In genomic region chr2:41872646-41873045, GRCh38 we compare ENCODE assay signal across 23 cellular contexts.
DNase-seq lines count a peak whose midpoint lies in the region; ATAC-seq, FAIRE-seq and TF ChIP-seq lines count a peak whose summit lies in the region.
"Had no signal": no experiment of that assay in that cellular context is flagged by ENCODE, and none has a peak within 500 bp of the region (broad histone marks: within the 10 kb centered on the region; RNA-seq: fewer than 3 reads in every experiment).

No MANE protein-coding gene starts in this region.

- TF ChIP-seq POLR2A in HepG2 (IDR thresholded peaks at IDR 0.05; ENCODE audit: insufficient read depth in 1 of 2, low read depth in 2 of 2, low read length in 2 of 2) (no peak), right lobe of liver (IDR thresholded peaks at IDR 0.05) (no peak)

- DNase-seq in HepG2 (ENCODE audit: low spot score) (peak; percentile 32), right lobe of liver (no peak), UCSD-AML1 (lab: John Stamatoyannopoulos, UW; ENCODE audit: unreplicated experiment) (peak; percentile 17), glomerular visceral epithelial cell (ENCODE audit: extremely low spot score) (peak; percentile 40), NCI-H1417 (lab: John Stamatoyannopoulos, UW) (no peak), osteoblast (ENCODE audit: insufficient read length, low spot score, missing footprints) (no peak), right atrium auricular region (ENCODE audit: low spot score) (no peak)
- no peak for DNase-seq in stimulated activated CD4-positive, alpha-beta T cell treated with anti-CD3 and anti-CD28 coated beads, Interleukin-15, amount 100 ng/mL, for 24 hours
- DNase-seq: 8988T; activated CD4-positive, alpha-beta T cell treated with anti-CD3 and anti-CD28 coated beads, Interleukin-2, amount 10 ng/mL, durations not matched to agents 7 days and 5 days; activated naive CD4-positive, alpha-beta T cell treated with anti-CD3 and anti-CD28 coated beads, Interleukin-2, amount 10 ng/mL, durations not matched to agents 7 days and 5 days; activated T-cell treated with anti-CD3 and anti-CD28 coated beads for 4 hours; CD8-positive, alpha-beta memory T cell; HCEC 1CT; left colon; NCI-H2029 treated with DMSO at 0.1 percent for 48 hours; nucleus accumbens; stimulated activated naive B cell treated with anti-CD40 and anti-IgM and Interleukin-4, amounts not matched to agents 10 μg/mL and 1 μg/mL and 100 μg/mL, for 72 hours had no signal

- peak overlapping the region; percentile 19; the same call in 1 of the 2 replicates for H3K4me2 ChIP-seq in HepG2 (ENCODE audit: low read depth, low read length)
- no peak overlapping the region for H3K4me2 ChIP-seq in osteoblast (ENCODE audit: insufficient read depth, low read length)
- H3K4me2 ChIP-seq: smooth muscle cell had no signal

- H3K79me2 ChIP-seq in HepG2 (ENCODE audit: insufficient read depth, low read length) (no peaks in the 10 kb centered on the region), osteoblast (ENCODE audit: insufficient read depth, low read length) (no peaks in the 10 kb centered on the region)

- FAIRE-seq in HepG2 (lab: Jason Lieb, UNC) = peak; percentile 4
- FAIRE-seq: GM12892, HTR-8/SVneo had no signal

- TF ChIP-seq RAD21 in HepG2 (CRISPR knock-in tag; IDR thresholded peaks at IDR 0.05) = no peak

- ATAC-seq in HepG2 (no peak), right lobe of liver (no peak)
- ATAC-seq: left colon; stimulated activated naive B cell treated with anti-CD40 and anti-IgM and Interleukin-4, amounts not matched to agents 10 μg/mL and 1 μg/mL and 100 μg/mL, for 72 hours had no signal

- intact Hi-C loops in HepG2 (cut with micrococcal nuclease; ENCODE audit: unreplicated experiment) (no loop called here), right lobe of liver (cut with DNase I) (loop anchor here in 1 of 2 donors (5.0 kb wide), 1 partner anchor 215 kb away; no protein-coding TSS in a partner anchor)

- TF ChIP-seq CTCF in HepG2 (CRISPR knock-in tag; IDR thresholded peaks at IDR 0.05) (no peak), right lobe of liver (IDR thresholded peaks at IDR 0.05) (no peak), osteoblast (IDR thresholded peaks at IDR 0.05; ENCODE audit: extremely low read depth, low read depth, low read length) (no peak), right atrium auricular region (IDR thresholded peaks at IDR 0.05) (no peak)

- H3K27ac ChIP-seq in HepG2 (ENCODE audit: extremely low read length, insufficient read depth, low read length) (no peak overlapping the region), right lobe of liver (no peak overlapping the region), osteoblast (ENCODE audit: low read depth, low read length) (no peak overlapping the region), right atrium auricular region (no peak overlapping the region)
- H3K27ac ChIP-seq: breast epithelium, tibial nerve had no signal

- WGBS in HepG2 (ENCODE audit: low lambda C conversion rate) = 9% methylated on average over 3 of the region's 3 CpGs
- WGBS in right lobe of liver (ENCODE audit: insufficient coverage, low coverage, low lambda C conversion rate, missing lambda C conversion rate) = 71% methylated on average over 3 of the region's 3 CpGs

- no TSS peak for BruUV-seq in HepG2 (replicated peaks; lab: Mats Ljungman, UMichigan)

- H3K9me3 ChIP-seq in HepG2 (ENCODE audit: low read length) (no peaks in the 10 kb centered on the region), right lobe of liver (no peaks in the 10 kb centered on the region), osteoblast (ENCODE audit: low read depth, low read length) (no peaks in the 10 kb centered on the region), right atrium auricular region (no peaks in the 10 kb centered on the region)
- H3K9me3 ChIP-seq: breast epithelium, tibial nerve had no signal

- no peaks in the 10 kb centered on the region for H4K20me1 ChIP-seq in HepG2 (ENCODE audit: insufficient read depth, low read length)
- H4K20me1 ChIP-seq in osteoblast (ENCODE audit: insufficient read depth, low read length) = no peaks in the 10 kb centered on the region

- no peak overlapping the region for H3K9ac ChIP-seq in HepG2 (ENCODE audit: insufficient read depth, low read depth, low read length)

- H3K36me3 ChIP-seq in HepG2 (replicated peaks in 1 of 2; ENCODE audit: control insufficient read depth in 1 of 2, insufficient read depth in 2 of 2, low read length in 2 of 2) (no peaks in the 10 kb centered on the region), right lobe of liver (no peaks in the 10 kb centered on the region), osteoblast (ENCODE audit: insufficient read depth, low read length) (no peaks in the 10 kb centered on the region), right atrium auricular region (no peaks in the 10 kb centered on the region)
- H3K36me3 ChIP-seq: breast epithelium, tibial nerve had no signal

- in situ Hi-C loops in HepG2 (cut with HindIII; ENCODE audit: extremely low pct_ligation_motif_present, low pct_unique_long_range_greater_than_20kb) = loop anchor here (5.0 to 25.0 kb wide), 4 partner anchors 210 to 790 kb away; partner anchors contain the start of gene COX7A2L

- H3K27me3 ChIP-seq in HepG2 (ENCODE audit: control insufficient read depth in 1 of 2, insufficient read depth in 2 of 2, low read length in 2 of 2) = peaks cover 1 to 22% of the 10 kb centered on the region in 2 experiments; a peak in 3 of 5 replicates
- H3K27me3 ChIP-seq in right lobe of liver = no peaks in the 10 kb centered on the region
- peaks cover 3% of the 10 kb centered on the region for H3K27me3 ChIP-seq in osteoblast (ENCODE audit: insufficient read depth, low read length)
- H3K27me3 ChIP-seq in right atrium auricular region = no peaks in the 10 kb centered on the region
- H3K27me3 ChIP-seq: breast epithelium, tibial nerve had no signal

- no peak overlapping the region for H3K4me3 ChIP-seq in HepG2 (replicated peaks in 1 of 3; ENCODE audit: insufficient read depth in 1 of 3, low read depth in 2 of 3, low read length in 3 of 3)
- no peak overlapping the region for H3K4me3 ChIP-seq in right lobe of liver
- no peak overlapping the region for H3K4me3 ChIP-seq in osteoblast (ENCODE audit: insufficient read depth, low read length)
- H3K4me3 ChIP-seq in right atrium auricular region = no peak overlapping the region
- H3K4me3 ChIP-seq: breast epithelium, smooth muscle cell, tibial nerve had no signal

- CTCF ChIA-PET in HepG2 (lab: Yijun Ruan, JAX; ENCODE audit: low intra/inter-chr PET ratio, low total read pairs) = interaction anchor here (5.5 kb wide), 1 partner anchor 213 kb away, joined by 119 read pairs; no protein-coding TSS in a partner anchor

- peaks cover 17% of the 10 kb centered on the region for H3K4me1 ChIP-seq in HepG2 (ENCODE audit: insufficient read depth, low read length)
- H3K4me1 ChIP-seq in right lobe of liver = no peaks in the 10 kb centered on the region
- H3K4me1 ChIP-seq in osteoblast (ENCODE audit: insufficient read depth, low read length) = peaks cover 16% of the 10 kb centered on the region
- H3K4me1 ChIP-seq in right atrium auricular region = peaks cover 0 to 18% of the 10 kb centered on the region in 2 donors
- H3K4me1 ChIP-seq: breast epithelium had no signal

- POLR2A ChIA-PET in HepG2 (lab: Yijun Ruan, JAX) = interaction anchor here (1.1 to 1.2 kb wide), 2 partner anchors 173 to 175 kb away, joined by 4 read pairs; partner anchors contain the start of gene PKDCC

- TF ChIP-seq EP300 in HepG2 (IDR thresholded peaks at IDR 0.05; ENCODE audit: low read depth in 2 of 2, low read length in 2 of 2) = no peak
- TF ChIP-seq EP300 in HepG2 (CRISPR knock-in tag; IDR thresholded peaks at IDR 0.05; ENCODE audit: borderline replicate concordance) = no peak

- no peak overlapping the region for H2AFZ ChIP-seq in HepG2 (ENCODE audit: low read length)
- no peak overlapping the region for H2AFZ ChIP-seq in osteoblast (ENCODE audit: low read length)

TF ChIP-seq in HepG2, 621 proteins besides CTCF, POLR2A, EP300 and RAD21 (continues in another document):
- no peak for TF ChIP-seq ZNF234 (CRISPR knock-in tag; conservative IDR thresholded peaks at IDR 0.05)
- no peak for TF ChIP-seq ATF5 (CRISPR knock-in tag; IDR thresholded peaks at IDR 0.05; ENCODE audit: low read depth)
- TF ChIP-seq ZBTB7B (CRISPR knock-in tag; IDR thresholded peaks at IDR 0.05) = 0 out of 2 replicates have a peak, but pooled peaks have one; percentile 53
- no peak for TF ChIP-seq GATAD1 (CRISPR knock-in tag; IDR thresholded peaks at IDR 0.05)
- no peak for TF ChIP-seq NR2F2 (IDR thresholded peaks at IDR 0.05; ENCODE audit: borderline replicate concordance, low read depth)
- peak; percentile 16; the same call in 1 of the 2 replicates for TF ChIP-seq TFAP4 (IDR thresholded peaks at IDR 0.05; ENCODE audit: borderline replicate concordance, low read depth)
- no peak for TF ChIP-seq ZNF740 (CRISPR knock-in tag; IDR thresholded peaks at IDR 0.05)
- no peak for TF ChIP-seq ARNT (IDR thresholded peaks at IDR 0.05)
- TF ChIP-seq TEAD3 (CRISPR knock-in tag; optimal IDR thresholded peaks at IDR 0.05; ENCODE audit: borderline replicate concordance) = peak; percentile 62
- TF ChIP-seq MTA3 (CRISPR knock-in tag; IDR thresholded peaks at IDR 0.05) = no peak
- TF ChIP-seq SIX4 (CRISPR knock-in tag; IDR thresholded peaks at IDR 0.05) = no peak
- TF ChIP-seq ZNF761 (CRISPR knock-in tag; conservative IDR thresholded peaks at IDR 0.05) = no peak
- TF ChIP-seq SMAD9 (CRISPR knock-in tag; IDR thresholded peaks at IDR 0.05) = no peak
- no peak for TF ChIP-seq ZNF589 (CRISPR knock-in tag; conservative IDR thresholded peaks at IDR 0.05)
- TF ChIP-seq IKZF4 (CRISPR knock-in tag; IDR thresholded peaks at IDR 0.05; ENCODE audit: borderline replicate concordance, low read depth, not compliant biosample characterization) = no peak
- peak; percentile 34; the same call in 1 of the 2 replicates for TF ChIP-seq HNF4A (CRISPR knock-in tag; IDR thresholded peaks at IDR 0.05)

Comparison
In these comparisons a context has a peak if more than half of its experiments do, and no peak if none do; other contexts are left out.
1. DNase-seq: peak in HepG2 (single experiment), UCSD-AML1 (single experiment) and glomerular visceral epithelial cell (single experiment); none in right lobe of liver (0 of 3), NCI-H1417 (0 of 3), osteoblast (single experiment), stimulated activated CD4-positive, alpha-beta T cell treated with anti-CD3 and anti-CD28 coated beads, Interleukin-15, amount 100 ng/mL, for 24 hours (single experiment) and right atrium auricular region (single experiment).